Comparison of ENCODE assay signal across 28 cellular contexts in the genomic region with DNA sequence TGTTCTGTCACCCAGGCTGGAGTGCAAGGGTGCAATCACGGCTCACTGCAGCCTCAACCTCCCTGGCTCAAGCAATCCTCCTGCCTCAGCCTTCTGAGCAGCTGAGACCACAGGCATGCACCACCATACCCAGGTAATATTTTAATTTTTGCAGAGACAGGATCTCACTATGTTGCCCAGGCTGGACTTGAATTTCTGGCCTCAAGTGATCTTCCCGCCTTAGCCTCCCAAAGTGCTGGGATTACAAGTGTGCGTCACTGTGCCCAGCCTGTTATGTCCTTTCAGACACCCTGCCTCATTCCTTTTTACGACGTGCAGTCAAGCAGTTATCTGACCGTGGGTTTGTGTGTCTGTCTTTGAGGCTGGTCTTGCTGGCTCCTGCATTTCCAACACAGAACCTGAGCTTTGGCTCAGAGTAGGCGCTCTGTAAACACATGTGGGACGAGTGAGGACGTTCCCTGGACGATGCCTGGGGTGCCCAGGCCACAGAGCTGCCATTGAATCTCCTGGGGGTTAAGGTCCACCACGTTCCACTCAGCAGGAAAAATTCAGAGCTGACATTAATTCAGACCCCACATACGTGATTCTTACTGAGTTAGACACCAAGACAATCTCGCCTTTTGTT. TPM values are rescaled to one million over a fixed set of nuclear protein-coding genes. Genes with fewer than 3 reads are reported as not detected.
DNase-seq lines count a peak whose midpoint lies in the region; ATAC-seq, FAIRE-seq and TF ChIP-seq lines count a peak whose summit lies in the region.
"Had no signal": no experiment of that assay in that cellular context is flagged by ENCODE, and none has a peak within 500 bp of the region (broad histone marks: within the 10 kb centered on the region; RNA-seq: fewer than 3 reads in every experiment).

No MANE protein-coding gene starts in this region.

- TF ChIP-seq EP300 in HepG2 (IDR thresholded peaks at IDR 0.05; ENCODE audit: low read depth in 2 of 2, low read length in 2 of 2) (no peak), HepG2 (CRISPR knock-in tag; IDR thresholded peaks at IDR 0.05; ENCODE audit: borderline replicate concordance) (no peak)

- H3K36me3 Mint-ChIP-seq in activated CD4-positive, alpha-beta T cell treated with anti-CD3 and anti-CD28 coated beads for 36 hours (ENCODE audit: low read depth): no peaks in the 10 kb centered on the region
- H3K36me3 Mint-ChIP-seq: CD8-positive, alpha-beta T cell; IgD-negative memory B cell had no signal

- FAIRE-seq in HepG2 (lab: Jason Lieb, UNC): no peak
- FAIRE-seq in urothelium cell line (lab: Jason Lieb, UNC): peak; percentile 68
- FAIRE-seq: HTR-8/SVneo had no signal

- H3K79me2 ChIP-seq in HepG2 (ENCODE audit: insufficient read depth, low read length): no peaks in the 10 kb centered on the region

- no peaks in the 10 kb centered on the region for H3K36me3 ChIP-seq in HepG2 (replicated peaks in 1 of 2; ENCODE audit: control insufficient read depth in 1 of 2, insufficient read depth in 2 of 2, low read length in 2 of 2)
- H3K36me3 ChIP-seq in right lobe of liver: peaks cover 0 to 2% (median 0%) of the 10 kb centered on the region in 4 donors
- H3K36me3 ChIP-seq in thyroid gland: no peaks in the 10 kb centered on the region
- H3K36me3 ChIP-seq: HAP-1 had no signal

- no peak overlapping the region for H3K4me3 Mint-ChIP-seq in activated CD4-positive, alpha-beta T cell treated with anti-CD3 and anti-CD28 coated beads for 36 hours
- H3K4me3 Mint-ChIP-seq: CD8-positive, alpha-beta T cell; IgD-negative memory B cell had no signal

- H3K27me3 Mint-ChIP-seq in activated CD4-positive, alpha-beta T cell treated with anti-CD3 and anti-CD28 coated beads for 36 hours: peaks cover 2% of the 10 kb centered on the region

- H3K4me1 ChIP-seq in HepG2 (ENCODE audit: insufficient read depth, low read length) (peaks cover 27% of the 10 kb centered on the region), right lobe of liver (no peaks in the 10 kb centered on the region), thyroid gland (no peaks in the 10 kb centered on the region)
- H3K4me1 ChIP-seq: HAP-1 had no signal

- CTCF ChIA-PET in HepG2 (lab: Yijun Ruan, JAX; ENCODE audit: low intra/inter-chr PET ratio, low total read pairs): no interaction called here
- CTCF ChIA-PET in activated CD4-positive, alpha-beta T cell treated with anti-CD3 and anti-CD28 coated beads for 36 hours (lab: Charles Lee): interaction anchor here (0.6 to 1.4 kb wide), 3 partner anchors 29 to 329 kb away, joined by 3 read pairs; no protein-coding TSS in a partner anchor

- intact Hi-C loops in HepG2 (cut with micrococcal nuclease; ENCODE audit: unreplicated experiment) (no loop called here), right lobe of liver (cut with DNase I) (no loop called here), thyroid gland (cut with DNase I) (no loop called here)
- intact Hi-C loops in activated CD4-positive, alpha-beta T cell treated with anti-CD3 and anti-CD28 coated beads for 36 hours (cut with DNase I, micrococcal nuclease): no loop called here

- 0 out of 5 replicates have a peak, but pooled peaks cover 0 to 1% of the 10 kb centered on the region in 2 experiments for H3K27me3 ChIP-seq in HepG2 (ENCODE audit: control insufficient read depth in 1 of 2, insufficient read depth in 2 of 2, low read length in 2 of 2)
- no peaks in the 10 kb centered on the region for H3K27me3 ChIP-seq in right lobe of liver
- H3K27me3 ChIP-seq in thyroid gland: no peaks in the 10 kb centered on the region

- TF ChIP-seq RAD21 in HepG2 (CRISPR knock-in tag; IDR thresholded peaks at IDR 0.05): no peak

- in situ Hi-C loops in HepG2 (cut with HindIII; ENCODE audit: extremely low pct_ligation_motif_present, low pct_unique_long_range_greater_than_20kb): no loop called here

- ATAC-seq in HepG2 (peak; percentile 74), right lobe of liver (no peak)
- no peak for ATAC-seq in activated CD4-positive, alpha-beta T cell treated with anti-CD3 and anti-CD28 coated beads for 36 hours
- ATAC-seq: CD8-positive, alpha-beta T cell had no signal

- no peaks in the 10 kb centered on the region for H3K9me3 ChIP-seq in HepG2 (ENCODE audit: low read length)
- H3K9me3 ChIP-seq in right lobe of liver: no peaks in the 10 kb centered on the region
- no peaks in the 10 kb centered on the region for H3K9me3 ChIP-seq in thyroid gland
- H3K9me3 ChIP-seq: HAP-1 had no signal

- peak overlapping the region; percentile 54 for H3K4me2 ChIP-seq in HepG2 (ENCODE audit: low read depth, low read length)

- H2AFZ ChIP-seq in HepG2 (ENCODE audit: low read length): no peak overlapping the region

- TF ChIP-seq POLR2A in HepG2 (IDR thresholded peaks at IDR 0.05; ENCODE audit: insufficient read depth in 1 of 2, low read depth in 2 of 2, low read length in 2 of 2) (no peak), right lobe of liver (IDR thresholded peaks at IDR 0.05) (no peak), thyroid gland (IDR thresholded peaks at IDR 0.05) (no peak)

- H3K4me3 ChIP-seq in HepG2 (replicated peaks in 1 of 3; ENCODE audit: insufficient read depth in 1 of 3, low read depth in 2 of 3, low read length in 3 of 3) (no peak overlapping the region), right lobe of liver (no peak overlapping the region), thyroid gland (replicated peaks in 1 of 3) (no peak overlapping the region)
- H3K4me3 ChIP-seq: HAP-1 had no signal

- H3K27ac ChIP-seq in HepG2 (ENCODE audit: extremely low read length, insufficient read depth, low read length): no peak overlapping the region
- H3K27ac ChIP-seq in right lobe of liver: no peak overlapping the region
- peak overlapping the region; percentile 21 for H3K27ac ChIP-seq in caudate nucleus (ENCODE audit: low read depth, low read length)
- no peak overlapping the region for H3K27ac ChIP-seq in thyroid gland
- H3K27ac ChIP-seq: RWPE1 had no signal

- BruUV-seq in HepG2 (replicated peaks; lab: Mats Ljungman, UMichigan): no TSS peak

- no peaks in the 10 kb centered on the region for H3K9me3 Mint-ChIP-seq in activated CD4-positive, alpha-beta T cell treated with anti-CD3 and anti-CD28 coated beads for 36 hours (ENCODE audit: low read depth)
- H3K9me3 Mint-ChIP-seq: CD8-positive, alpha-beta T cell had no signal

- no peak for DNase-seq in HepG2 (ENCODE audit: low spot score)
- no peak for DNase-seq in right lobe of liver
- DNase-seq in caudate nucleus (lab: John Stamatoyannopoulos, UW): peak in 1 of 61 donors; percentile 11
- DNase-seq in iPS-NIHi7 (ENCODE audit: extremely low spot score): peak; percentile 8
- no peak for DNase-seq in urothelium cell line (ENCODE audit: low spot score)
- no peak for DNase-seq in thyroid gland
- no peak for DNase-seq in activated CD4-positive, alpha-beta T cell treated with anti-CD3 and anti-CD28 coated beads for 36 hours
- no peak for DNase-seq in DMS153 (lab: John Stamatoyannopoulos, UW)
- DNase-seq: AML-193; C1 segment of cervical spinal cord; CD8-positive, alpha-beta T cell; GDM1; Karpas-422; MV-4-11; NCI-H1105 treated with DMSO at 0.1 percent for 48 hours; NCI-H1694; NCI-H2081; NCI-H2171; NCI-H345; NCI-H524; NCI-H774; NK-92 treated with Interleukin-12 subunit alpha and Interleukin-12 subunit beta, amount 100 ng/mL, for 24 hours; SIG-M5 had no signal

- 13% methylated on average over 8 of the region's 13 CpGs for WGBS in HepG2 (ENCODE audit: low lambda C conversion rate)
- WGBS in right lobe of liver (ENCODE audit: insufficient coverage, low coverage, low lambda C conversion rate, missing lambda C conversion rate): 76% methylated on average over 10 of the region's 13 CpGs
- 84 to 87% methylated on average over 13 of the region's 13 CpGs for WGBS in thyroid gland, 2 donors

- H3K27ac Mint-ChIP-seq in activated CD4-positive, alpha-beta T cell treated with anti-CD3 and anti-CD28 coated beads for 36 hours: no peak overlapping the region
- H3K27ac Mint-ChIP-seq: CD8-positive, alpha-beta T cell had no signal

- H3K9ac ChIP-seq in HepG2 (ENCODE audit: insufficient read depth, low read depth, low read length): no peak overlapping the region

- TF ChIP-seq CTCF in HepG2 (CRISPR knock-in tag; IDR thresholded peaks at IDR 0.05): no peak
- TF ChIP-seq CTCF in right lobe of liver (IDR thresholded peaks at IDR 0.05): no peak
- TF ChIP-seq CTCF in thyroid gland (IDR thresholded peaks at IDR 0.05): no peak

- H3K4me1 Mint-ChIP-seq in activated CD4-positive, alpha-beta T cell treated with anti-CD3 and anti-CD28 coated beads for 36 hours: no peaks in the 10 kb centered on the region

- H4K20me1 ChIP-seq in HepG2 (ENCODE audit: insufficient read depth, low read length): no peaks in the 10 kb centered on the region

- POLR2A ChIA-PET in HepG2 (lab: Yijun Ruan, JAX): no interaction called here
- POLR2A ChIA-PET in activated CD4-positive, alpha-beta T cell treated with anti-CD3 and anti-CD28 coated beads for 36 hours (lab: Charles Lee): no interaction called here

RNA-seq across cellular contexts. Expression of gene EMID1, which starts 21.6 kb away (rescaled TPM):
- total RNA-seq in HepG2 (2016; rRNA removed; fragmentation: Illumina TruSeq; extraction: Trizol) (0.21 and 0.82 TPM in 2 replicates), right lobe of liver (1 to 10 TPM; 1.1 to 2.7 (median 1.5) TPM), thyroid gland (10 to 100 TPM; 14.0 to 55.9 (median 19.0) TPM)
- total RNA-seq in HepG2 (2016; cell fraction: cytosol; rRNA removed; fragmentation: Illumina TruSeq; extraction: Trizol; ENCODE audit: low read depth): 2.7 and 2.8 TPM in 2 replicates
- total RNA-seq in HepG2 (2016; cell fraction: insoluble cytoplasmic fraction; rRNA removed; fragmentation: Illumina TruSeq; extraction: Trizol): 0.09 and 0.26 TPM in 2 replicates
- 1.7 and 2.1 TPM in 2 replicates for total RNA-seq in HepG2 (2016; cell fraction: membrane; rRNA removed; fragmentation: Illumina TruSeq; extraction: Trizol)
- 0.25 and 0.50 TPM in 2 replicates for total RNA-seq in HepG2 (2016; cell fraction: nucleus; rRNA removed; fragmentation: Illumina TruSeq; extraction: Trizol)
- polyA plus RNA-seq in HepG2 (2011; rRNA removed): 0.45 and 0.81 TPM in 2 replicates
- polyA plus RNA-seq in HepG2 (2011; cell fraction: cytosol; rRNA removed): 0.37 and 1.1 TPM in 2 replicates
- polyA plus RNA-seq in HepG2 (2011; cell fraction: nucleus; rRNA removed): 2.1 and 2.4 TPM in 2 replicates
- 0.46 and 0.72 TPM in 2 replicates for polyA plus RNA-seq in HepG2 (2012)
- polyA plus RNA-seq in HepG2 (2016; cell fraction: cytosol; fragmentation: Illumina TruSeq; extraction: Trizol; ENCODE audit: low read depth): 2.6 and 3.8 TPM in 2 replicates
- 0.25 and 0.50 TPM in 2 replicates for polyA plus RNA-seq in HepG2 (2016; cell fraction: insoluble cytoplasmic fraction; fragmentation: Illumina TruSeq; extraction: Trizol; ENCODE audit: low read depth)
- polyA plus RNA-seq in HepG2 (2016; cell fraction: membrane; fragmentation: Illumina TruSeq; extraction: Trizol; ENCODE audit: low read depth): 1.4 and 2.2 TPM in 2 replicates
- 1.0 TPM in 2 replicates for polyA plus RNA-seq in HepG2 (2016; cell fraction: nucleus; fragmentation: Illumina TruSeq; extraction: Trizol; ENCODE audit: insufficient read depth, low read depth)
- 0.09 and 2.4 TPM in 2 replicates for polyA minus RNA-seq in HepG2 (2011; rRNA and poly(A)+ RNA removed; ENCODE audit: low replicate concordance)
- not detected in 2 replicates for polyA minus RNA-seq in HepG2 (2011; cell fraction: cytosol; rRNA and poly(A)+ RNA removed)
- polyA minus RNA-seq in HepG2 (2011; cell fraction: nucleus; rRNA and poly(A)+ RNA removed): 0.99 and 1.3 TPM in 2 replicates
- not detected for total RNA-seq in activated CD4-positive, alpha-beta T cell treated with anti-CD3 and anti-CD28 coated beads for 36 hours
- total RNA-seq: A172; CD8-positive, alpha-beta T cell had no signal
- polyA plus RNA-seq: IgD-negative memory B cell had no signal
